ENCODE assay signal across 8 cellular contexts in genomic region chr15:64009798-64010241, GRCh38. TPM values are rescaled to one million over a fixed set of nuclear protein-coding genes. Genes with fewer than 3 reads are reported as not detected.
DNase-seq lines count a peak whose midpoint lies in the region; ATAC-seq and TF ChIP-seq lines count a peak whose summit lies in the region.

No MANE protein-coding gene starts in this region.

- H3K36me3 Mint-ChIP-seq in Calu3 (ENCODE audit: insufficient read depth, unreplicated experiment), result peaks cover 6% of the 10 kb centered on the region

- no peak overlapping the region for H3K4me3 Mint-ChIP-seq in Calu3 (ENCODE audit: low read depth, unreplicated experiment)

- no peak for DNase-seq in Calu3
- peak; percentile 47 for DNase-seq in activated T-cell treated with anti-CD3 and anti-CD28 coated beads for 48 hours (ENCODE audit: low read depth)
- DNase-seq in GM10248 (ENCODE audit: extremely low spot score), result no peak
- DNase-seq in iPS-NIHi11 (ENCODE audit: low spot score), result no peak

- POLR2A ChIA-PET in GM10248 (lab: Yijun Ruan, JAX), result no interaction called here

- H3K27ac Mint-ChIP-seq in Calu3 (ENCODE audit: unreplicated experiment), result peak overlapping the region; percentile 45

- no peaks in the 10 kb centered on the region for H3K27me3 ChIP-seq in mucosa of rectum (ENCODE audit: control insufficient read depth in 2 of 2, insufficient read depth in 2 of 2, low read length in 2 of 2)

- CTCF ChIA-PET in Calu3 (lab: Charles Lee) (interaction anchor here (1.2 to 2.7 kb wide), 2 partner anchors 9 to 37 kb away, joined by 4 to 10 read pairs; partner anchors contain the start of gene DAPK2), GM10248 (lab: Yijun Ruan, JAX) (interaction anchor here (0.6 to 4.4 kb wide), 15 partner anchors 11 to 257 kb away, joined by 3 to 30 read pairs (median 5); partner anchors contain the start of gene DAPK2)

- peak overlapping the region in 1 of 2 donors; percentile 13 for H3K4me3 ChIP-seq in mucosa of rectum (ENCODE audit: low read length in 2 of 2)

- H3K9ac ChIP-seq in mucosa of rectum (ENCODE audit: low read depth in 1 of 2, low read length in 2 of 2), result peak overlapping the region in 1 of 2 donors; percentile 46

- intact Hi-C loops in Calu3 (cut with micrococcal nuclease; ENCODE audit: unreplicated experiment), result no loop called here

- no peaks in the 10 kb centered on the region for H3K36me3 ChIP-seq in mucosa of rectum (ENCODE audit: control insufficient read depth in 2 of 2, insufficient read depth in 2 of 2, low read length in 2 of 2)

- no peaks in the 10 kb centered on the region for H3K9me3 ChIP-seq in mucosa of rectum (ENCODE audit: control insufficient read depth in 2 of 2, low read length in 2 of 2)

- H3K4me1 Mint-ChIP-seq in Calu3 (ENCODE audit: low read depth, unreplicated experiment), result peaks cover 64% of the 10 kb centered on the region

- peak overlapping the region; percentile 79 to 85 for H3K27ac ChIP-seq in mucosa of rectum (ENCODE audit: low read depth in 2 of 2, low read length in 2 of 2)

- ATAC-seq in HG03354 (IDR thresholded peaks at IDR 0.05; ENCODE audit: poor library complexity, severe bottlenecking, unreplicated experiment), result peak; percentile 42
- no peak for ATAC-seq in GM21360 (IDR thresholded peaks at IDR 0.05; ENCODE audit: unreplicated experiment)
- no peak for ATAC-seq in GM19463 (IDR thresholded peaks at IDR 0.05; ENCODE audit: unreplicated experiment)

- TF ChIP-seq CTCF in Calu3 (IDR thresholded peaks at IDR 0.05; ENCODE audit: unreplicated experiment) (no peak), GM10248 (IDR thresholded peaks at IDR 0.05; ENCODE audit: control extremely low read depth, extremely low read depth, low read depth, missing control alignments) (no peak)

- H3K27me3 Mint-ChIP-seq in Calu3 (ENCODE audit: unreplicated experiment), result no peaks in the 10 kb centered on the region

- no peaks in the 10 kb centered on the region for H3K9me3 Mint-ChIP-seq in Calu3 (ENCODE audit: low read depth, unreplicated experiment)

- H3K4me1 ChIP-seq in mucosa of rectum (ENCODE audit: control insufficient read depth in 2 of 2, insufficient read depth in 2 of 2, low read length in 2 of 2), result peaks cover 58 to 71% of the 10 kb centered on the region in 2 donors

- no TSS peak for BruUV-seq in Calu3 (replicated peaks; lab: Mats Ljungman, UMichigan)

RNA-seq across cellular contexts. Expression of gene DAPK2, which starts 36.5 kb away (rescaled TPM):
- total RNA-seq in Calu3 (2022), result 1.1 and 1.5 TPM in 2 replicates
